Comparison of ENCODE assay signal across 22 cellular contexts in the genomic region with DNA sequence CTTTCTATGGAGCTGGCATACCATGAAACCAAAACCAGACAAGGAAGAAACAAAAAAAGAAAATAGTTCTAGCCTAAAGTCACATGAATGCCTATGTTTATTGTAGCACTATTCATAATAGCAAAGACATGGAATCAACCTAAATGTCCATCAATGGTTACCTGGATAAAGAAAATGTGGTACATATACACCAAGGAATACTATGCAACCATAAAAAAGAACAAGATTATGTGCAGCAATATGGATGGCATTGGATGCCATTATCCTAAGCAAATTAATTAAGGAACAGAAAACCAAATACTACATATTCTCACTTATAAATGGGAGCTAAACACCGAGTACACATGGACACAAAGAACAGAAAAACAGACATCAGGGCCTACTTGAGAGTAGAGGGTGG. TPM values are rescaled to one million over a fixed set of nuclear protein-coding genes. Genes with fewer than 3 reads are reported as not detected.
A peak's percentile ranks its signal among the peaks of the same experiment; 100 is the strongest.
DNase-seq lines count a peak whose midpoint lies in the region; ATAC-seq, FAIRE-seq and TF ChIP-seq lines count a peak whose summit lies in the region.
"Had no signal": no experiment of that assay in that cellular context is flagged by ENCODE, and none has a peak within 500 bp of the region (broad histone marks: within the 10 kb centered on the region; RNA-seq: fewer than 3 reads in every experiment).

No MANE protein-coding gene starts in this region.

- H3K4me2 ChIP-seq in OCI-LY7 (ENCODE audit: low read length), result no peak overlapping the region
- H3K4me2 ChIP-seq: GM23338 had no signal

- no peaks in the 10 kb centered on the region for H3K27me3 Mint-ChIP-seq in central memory CD8-positive, alpha-beta T cell
- H3K27me3 Mint-ChIP-seq: CD4-positive, alpha-beta T cell; CD8-positive, alpha-beta memory T cell had no signal

- no peak for TF ChIP-seq POLR2A in GM12892 (IDR thresholded peaks at IDR 0.05; ENCODE audit: low read depth, low read length)

- peaks cover 5% of the 10 kb centered on the region for H3K4me1 Mint-ChIP-seq in central memory CD8-positive, alpha-beta T cell

- H3K9me2 ChIP-seq in OCI-LY7 (ENCODE audit: insufficient read depth, low read length), result no peaks in the 10 kb centered on the region

- H3K27ac ChIP-seq in OCI-LY7 (ENCODE audit: low read depth, low read length, poor library complexity, severe bottlenecking) (no peak overlapping the region), neutrophil (peak overlapping the region; percentile 83), right cardiac atrium (ENCODE audit: low read length) (no peak overlapping the region)
- H3K27ac ChIP-seq: BLaER1 treated with 17β-estradiol and CSF1 and Interleukin-3, amounts not matched to agents 10 nM and 100 nM had no signal

- TF ChIP-seq CTCF in OCI-LY7 (conservative IDR thresholded peaks at IDR 0.05; ENCODE audit: low read length) (no peak), neutrophil (IDR thresholded peaks at IDR 0.05) (no peak)

- 98% methylated on average over 1 of the region's 1 CpG for WGBS in right cardiac atrium

- H3K79me2 ChIP-seq in OCI-LY7 (ENCODE audit: insufficient read depth, low read depth, low read length), result no peaks in the 10 kb centered on the region

- POLR2A ChIA-PET in OCI-LY7 (lab: Charles Lee), result no interaction called here

- intact Hi-C loops in OCI-LY7 (cut with micrococcal nuclease; ENCODE audit: unreplicated experiment), result no loop called here
- intact Hi-C loops in right cardiac atrium (cut with DNase I), result no loop called here

- ATAC-seq in central memory CD8-positive, alpha-beta T cell (replicated peaks; ENCODE audit: extremely low read depth, poor library complexity, severe bottlenecking), result no peak
- no peak for ATAC-seq in right cardiac atrium
- ATAC-seq in HG03095 (IDR thresholded peaks at IDR 0.05; ENCODE audit: unreplicated experiment), result no peak
- ATAC-seq: GM12878, GM23338, HCT116 had no signal

- H3K4me1 ChIP-seq in OCI-LY7 (ENCODE audit: insufficient read depth, low read length, poor library complexity, severe bottlenecking) (no peaks in the 10 kb centered on the region), neutrophil (ENCODE audit: control insufficient read depth in 1 of 2, insufficient read depth in 1 of 2, low read depth in 1 of 2, low read length in 1 of 2) (peaks cover 46 to 50% of the 10 kb centered on the region in 2 experiments), right cardiac atrium (ENCODE audit: control insufficient read depth, insufficient read depth, low read length) (no peaks in the 10 kb centered on the region)
- H3K4me1 ChIP-seq: BE2C had no signal

- peak; percentile 9 for FAIRE-seq in GM12892 (lab: Jason Lieb, UNC)
- FAIRE-seq: D721Med had no signal

- H3K4me3 ChIP-seq in OCI-LY7 (ENCODE audit: low read depth, low read length, poor library complexity, severe bottlenecking), result no peak overlapping the region
- H3K4me3 ChIP-seq in neutrophil (ENCODE audit: low read depth in 1 of 2, low read length in 1 of 2), result no peak overlapping the region
- no peak overlapping the region for H3K4me3 ChIP-seq in right cardiac atrium (ENCODE audit: low read length)
- H3K4me3 ChIP-seq: BLaER1 treated with 17β-estradiol and CSF1 and Interleukin-3, amounts not matched to agents 10 nM and 100 nM; GM12878; GM23338 had no signal

- H4K20me1 ChIP-seq in OCI-LY7 (ENCODE audit: insufficient read depth, low read length), result no peaks in the 10 kb centered on the region

- H3K9me3 ChIP-seq in OCI-LY7 (ENCODE audit: low read length) (peaks cover 33% of the 10 kb centered on the region), neutrophil (peaks cover 5% of the 10 kb centered on the region), right cardiac atrium (ENCODE audit: control insufficient read depth, low read length) (no peaks in the 10 kb centered on the region)
- H3K9me3 ChIP-seq: BE2C had no signal

- TSS peak; percentile 23 for BruUV-seq in OCI-LY7 (replicated peaks; lab: Mats Ljungman, UMichigan)

- CTCF ChIA-PET in OCI-LY7 (lab: Charles Lee; ENCODE audit: unreplicated experiment), result no interaction called here

- H2AFZ ChIP-seq in OCI-LY7 (ENCODE audit: low read length), result no peak overlapping the region
- H2AFZ ChIP-seq: GM23338 had no signal

- peaks cover 27% of the 10 kb centered on the region for H3K9me3 Mint-ChIP-seq in central memory CD8-positive, alpha-beta T cell

- H3K27me3 ChIP-seq in neutrophil (no peaks in the 10 kb centered on the region), right cardiac atrium (ENCODE audit: control insufficient read depth, insufficient read depth) (no peaks in the 10 kb centered on the region)
- H3K27me3 ChIP-seq: BE2C; BLaER1 treated with 17β-estradiol and CSF1 and Interleukin-3, amounts not matched to agents 10 nM and 100 nM had no signal

- H3K36me3 Mint-ChIP-seq in central memory CD8-positive, alpha-beta T cell (ENCODE audit: insufficient read depth), result peaks cover 82% of the 10 kb centered on the region

- peaks cover 92% of the 10 kb centered on the region for H3K36me3 ChIP-seq in OCI-LY7 (ENCODE audit: insufficient read depth, low read length)
- H3K36me3 ChIP-seq in neutrophil, result peaks cover 39% of the 10 kb centered on the region

- H3K27ac Mint-ChIP-seq in central memory CD8-positive, alpha-beta T cell (ENCODE audit: low read depth), result peak overlapping the region; percentile 35
- H3K27ac Mint-ChIP-seq: CD4-positive, alpha-beta T cell; CD8-positive, alpha-beta memory T cell; GM23338; H9; HFFc6 had no signal

- H3K4me3 Mint-ChIP-seq in central memory CD8-positive, alpha-beta T cell, result no peak overlapping the region
- H3K4me3 Mint-ChIP-seq: CD14-positive monocyte; CD4-positive, alpha-beta T cell; CD8-positive, alpha-beta memory T cell; GM23338; H9; HFFc6 had no signal

- DNase-seq in GM12892 (ENCODE audit: insufficient read length), result no peak
- DNase-seq in OCI-LY7 (ENCODE audit: low spot score), result no peak
- no peak for DNase-seq in central memory CD8-positive, alpha-beta T cell (ENCODE audit: low spot score in 2 of 2)
- DNase-seq in right cardiac atrium, result no peak
- no peak for DNase-seq in activated CD4-positive, alpha-beta T cell treated with anti-CD3 and anti-CD28 coated beads for 48 hours
- DNase-seq: BE2C; CD4-positive, alpha-beta T cell; CD8-positive, alpha-beta memory T cell; DMS 273 treated with DMSO at 0.1 percent for 48 hours; DMS79; EL; GDM1; H9; HFFc6 had no signal

RNA-seq across cellular contexts. Expression of gene ZNF780A, which starts 10.5 kb away (rescaled TPM):
- polyA plus RNA-seq in GM12892 (2012; ENCODE audit: missing spikeins), result 17.0 TPM
- 7.8 and 13.0 TPM in 2 replicates for total RNA-seq in OCI-LY7 (2014; rRNA removed; shearing (Covaris generic))
- total RNA-seq in OCI-LY7 (2022) (18.3 and 21.9 TPM in 2 replicates), right cardiac atrium (10 to 100 TPM; 12.1 to 18.5 (median 13.8) TPM)
- 10.2 TPM for polyA plus RNA-seq in right cardiac atrium

RNA-seq across cellular contexts. Expression of gene ZNF780B, which starts 24.3 kb away (rescaled TPM):
- polyA plus RNA-seq in GM12892 (2012; ENCODE audit: missing spikeins), result 17.0 TPM
- total RNA-seq in OCI-LY7 (2014; rRNA removed; shearing (Covaris generic)), result 20.0 and 27.9 TPM in 2 replicates
- total RNA-seq in OCI-LY7 (2022) (21.0 and 27.5 TPM in 2 replicates), right cardiac atrium (10 to 100 TPM; 29.5 to 35.2 (median 30.9) TPM)
- 15.3 TPM for polyA plus RNA-seq in right cardiac atrium
